In the genomic region with DNA sequence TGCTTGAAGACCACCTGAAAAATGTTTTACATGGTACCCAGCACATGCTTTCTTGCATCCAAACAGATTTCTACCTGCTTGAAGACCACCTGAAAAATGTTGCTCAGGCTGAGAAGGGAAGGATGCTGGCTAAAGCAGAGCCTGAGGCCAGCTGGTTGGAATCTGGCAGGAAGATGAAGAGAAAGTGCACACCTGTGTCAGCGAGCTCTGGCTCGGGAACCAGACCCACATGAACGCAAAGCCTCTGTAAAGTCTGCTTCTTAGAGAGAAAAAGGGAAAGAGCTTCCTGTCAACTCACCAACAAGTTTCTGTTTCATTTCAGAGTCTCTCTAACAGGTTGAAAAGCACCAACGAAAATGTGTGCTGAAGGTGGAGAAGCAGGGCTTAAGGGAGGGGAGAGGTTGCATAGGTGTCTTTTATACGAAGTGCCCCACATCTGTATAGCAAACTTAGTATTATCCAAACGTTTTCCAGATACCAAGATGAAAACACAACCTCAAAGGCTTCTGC, we compare ENCODE assay signal across 28 cellular contexts.
"Had no signal": no experiment of that assay in that cellular context is flagged by ENCODE, and none has a peak within 500 bp of the region (broad histone marks: within the 10 kb centered on the region; RNA-seq: fewer than 3 reads in every experiment).

No MANE protein-coding gene starts in this region.

- H3K27ac ChIP-seq: ascending aorta, brain microvascular endothelial cell, esophagus muscularis mucosa, foreskin keratinocyte, gastrocnemius medialis, heart left ventricle had no signal

- H3K27me3 ChIP-seq: ascending aorta, brain microvascular endothelial cell, esophagus muscularis mucosa, foreskin keratinocyte, gastrocnemius medialis, heart left ventricle had no signal

- H3K36me3 ChIP-seq: ascending aorta, brain microvascular endothelial cell, esophagus muscularis mucosa, gastrocnemius medialis, heart left ventricle had no signal

- ATAC-seq: activated CD4-positive, alpha-beta T cell treated with anti-CD3 and anti-CD28 coated beads for 36 hours; activated CD8-positive, alpha-beta memory T cell treated with anti-CD3 and anti-CD28 coated beads, Interleukin-2, amount 10 ng/mL, durations not matched to agents 7 days and 5 days; activated CD8-positive, alpha-beta T cell treated with anti-CD3 and anti-CD28 coated beads, Interleukin-2, amount 10 ng/mL, durations not matched to agents 7 days and 5 days; activated naive CD4-positive, alpha-beta T cell treated with anti-CD3 and anti-CD28 coated beads, Interleukin-2, amount 50 U/mL, for 72 hours; effector memory CD8-positive, alpha-beta T cell; foreskin keratinocyte; gastrocnemius medialis; heart left ventricle had no signal

- H3K4me3 ChIP-seq: ascending aorta, esophagus muscularis mucosa, gastrocnemius medialis, heart left ventricle had no signal

- H3K4me1 ChIP-seq: ascending aorta, esophagus muscularis mucosa, foreskin keratinocyte, gastrocnemius medialis, heart left ventricle had no signal

- DNase-seq: activated CD4-positive, alpha-beta memory T cell treated with anti-CD3 and anti-CD28 coated beads for 36 hours; activated CD4-positive, alpha-beta T cell treated with anti-CD3 and anti-CD28 coated beads for 36 hours; activated CD4-positive, alpha-beta T cell treated with anti-CD3 and anti-CD28 coated beads, Interleukin-2, amount 10 ng/mL, durations not matched to agents 24 days and 14 days; activated CD4-positive, CD25-positive, alpha-beta regulatory T cell; activated CD4-positive, CD25-positive, alpha-beta regulatory T cell treated with anti-CD3 and anti-CD28 coated beads, Interleukin-2, amount 50 U/mL, for 72 hours; activated CD8-positive, alpha-beta memory T cell treated with anti-CD3 and anti-CD28 coated beads, Interleukin-2, amount 10 ng/mL, durations not matched to agents 7 days and 5 days; activated CD8-positive, alpha-beta memory T cell treated with anti-CD3 and anti-CD28 coated beads, Interleukin-2, amount 50 U/mL, for 4 hours; activated CD8-positive, alpha-beta T cell treated with anti-CD3 and anti-CD28 coated beads, Interleukin-2, amount 10 ng/mL, durations not matched to agents 7 days and 5 days; activated gamma-delta T cell; activated naive CD4-positive, alpha-beta T cell; activated naive CD4-positive, alpha-beta T cell treated with anti-CD3 and anti-CD28 coated beads, Interleukin-2, amount 10 ng/mL, durations not matched to agents 7 days and 5 days; activated naive CD8-positive, alpha-beta T cell treated with anti-CD3 and anti-CD28 coated beads, Interleukin-2, amount 10 ng/mL, durations not matched to agents 7 days and 5 days; activated T-cell treated with anti-CD3 and anti-CD28 coated beads, Interleukin-2, amount 50 U/mL, for 1 hour; activated T-cell treated with anti-CD3 and anti-CD28 coated beads, Interleukin-2, amount 50 U/mL, for 48 hours; brain microvascular endothelial cell; cortex of kidney; dermis blood vessel endothelial cell; effector CD4-positive, alpha-beta T cell; effector memory CD8-positive, alpha-beta T cell; erythroblast; foreskin keratinocyte; gastrocnemius medialis; glutamatergic neuron; heart left ventricle; T-helper 2 cell had no signal

- H3K9me3 ChIP-seq: ascending aorta, esophagus muscularis mucosa, gastrocnemius medialis, heart left ventricle had no signal
